11 cellular contexts compared by ENCODE assay signal in the genomic region with DNA sequence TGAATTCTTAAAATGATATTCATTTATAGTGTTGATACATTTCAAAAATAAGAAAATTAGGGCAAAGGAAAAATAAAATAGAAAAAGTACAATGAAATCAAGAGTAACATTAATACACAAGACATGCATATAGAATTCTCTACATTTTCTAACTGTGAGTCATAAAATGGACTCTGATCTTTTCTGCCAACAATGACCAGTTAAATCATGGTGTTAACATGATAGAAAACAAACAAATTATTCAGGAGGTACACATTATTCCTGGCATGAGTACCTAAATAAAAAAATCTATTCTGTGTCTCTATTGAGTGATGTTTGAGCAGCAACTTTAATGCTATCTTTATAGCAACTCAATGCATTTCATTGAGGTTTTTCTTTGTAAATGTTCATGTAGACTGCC. TPM values are rescaled to one million over a fixed set of nuclear protein-coding genes. Genes with fewer than 3 reads are reported as not detected.
DNase-seq lines count a peak whose midpoint lies in the region; ATAC-seq, FAIRE-seq and TF ChIP-seq lines count a peak whose summit lies in the region.
"Not testable (repeated sequence)": the region's sequence is repeated elsewhere in the genome, so short reads cannot be mapped to it uniquely, and the experiment has no call there.
"Had no signal": no experiment of that assay in that cellular context is flagged by ENCODE, and none has a peak within 500 bp of the region (broad histone marks: within the 10 kb centered on the region; RNA-seq: fewer than 3 reads in every experiment).

No MANE protein-coding gene starts in this region.

- not testable (repeated sequence) for H2AFZ ChIP-seq in SK-N-SH (ENCODE audit: low read depth); HepG2 (ENCODE audit: low read length)

- in situ Hi-C loops in HepG2 (cut with HindIII; ENCODE audit: extremely low pct_ligation_motif_present, low pct_unique_long_range_greater_than_20kb): not testable (repeated sequence)

- H3K27ac ChIP-seq in SK-N-SH (ENCODE audit: low read depth in 2 of 2, low read length in 1 of 2); HepG2 (ENCODE audit: extremely low read length, insufficient read depth, low read length): not testable (repeated sequence)

- peak; percentile 82 for ATAC-seq in HepG2

- TF ChIP-seq CTCF in SK-N-SH (IDR thresholded peaks at IDR 0.05); cardiac fibroblast (IDR thresholded peaks at IDR 0.05; ENCODE audit: low read depth, low read length); HepG2 (CRISPR knock-in tag; IDR thresholded peaks at IDR 0.05): not testable (repeated sequence)

- H4K20me1 ChIP-seq in SK-N-SH (ENCODE audit: insufficient read depth): peaks cover 15% of the 10 kb centered on the region; the same call in 1 of the 2 replicates
- not testable (repeated sequence) for H4K20me1 ChIP-seq in HepG2 (ENCODE audit: insufficient read depth, low read length)

- H3K27me3 ChIP-seq in SK-N-SH (ENCODE audit: insufficient read depth); HepG2 (ENCODE audit: control insufficient read depth in 1 of 2, insufficient read depth in 2 of 2, low read length in 2 of 2): not testable (repeated sequence)

- H3F3A ChIP-seq in SK-N-SH (replicated peaks; ENCODE audit: insufficient read depth): not testable (repeated sequence)

- TF ChIP-seq RAD21 in SK-N-SH (IDR thresholded peaks at IDR 0.05; ENCODE audit: low read length); HepG2 (CRISPR knock-in tag; IDR thresholded peaks at IDR 0.05): not testable (repeated sequence)

- not testable (repeated sequence) for H3K4me3 ChIP-seq in SK-N-SH (ENCODE audit: low read depth in 2 of 2, low read length in 1 of 2); cardiac fibroblast (replicated peaks in 1 of 2; ENCODE audit: low read depth in 2 of 2, low read length in 2 of 2); HepG2 (replicated peaks in 1 of 3; ENCODE audit: insufficient read depth in 1 of 3, low read depth in 2 of 3, low read length in 3 of 3)

- POLR2A ChIA-PET in SK-N-SH (lab: Yijun Ruan, JAX); HepG2 (lab: Yijun Ruan, JAX): not testable (repeated sequence)

- H3K9me3 ChIP-seq in SK-N-SH; HepG2 (ENCODE audit: low read length): not testable (repeated sequence)

- H3K36me3 ChIP-seq in SK-N-SH (replicated peaks in 1 of 2; ENCODE audit: control insufficient read depth in 1 of 2, insufficient read depth in 2 of 2, low read length in 1 of 2) (peaks cover 0 to 11% of the 10 kb centered on the region in 2 experiments), HepG2 (replicated peaks in 1 of 2; ENCODE audit: control insufficient read depth in 1 of 2, insufficient read depth in 2 of 2, low read length in 2 of 2) (peaks cover 2 to 12% of the 10 kb centered on the region in 2 experiments; a peak in 2 of 5 replicates)

- H3K4me2 ChIP-seq in SK-N-SH; HepG2 (ENCODE audit: low read depth, low read length): not testable (repeated sequence)

- CTCF ChIA-PET in SK-N-SH (lab: Yijun Ruan, JAX); HepG2 (lab: Yijun Ruan, JAX; ENCODE audit: low intra/inter-chr PET ratio, low total read pairs): not testable (repeated sequence)

- FAIRE-seq in HTR-8/SVneo (lab: Jason Lieb, UNC): not testable (repeated sequence)
- FAIRE-seq in HepG2 (lab: Jason Lieb, UNC): peak; percentile 70

- intact Hi-C loops in HepG2 (cut with micrococcal nuclease; ENCODE audit: unreplicated experiment): not testable (repeated sequence)

- not testable (repeated sequence) for BruUV-seq in HepG2 (replicated peaks; lab: Mats Ljungman, UMichigan)

- H3K9ac ChIP-seq in SK-N-SH; HepG2 (ENCODE audit: insufficient read depth, low read depth, low read length): not testable (repeated sequence)

- TF ChIP-seq EP300 in SK-N-SH (IDR thresholded peaks at IDR 0.05; ENCODE audit: borderline replicate concordance in 1 of 2, low read depth in 1 of 2, low read length in 1 of 2); HepG2 (IDR thresholded peaks at IDR 0.05; ENCODE audit: low read depth in 2 of 2, low read length in 2 of 2); HepG2 (CRISPR knock-in tag; IDR thresholded peaks at IDR 0.05; ENCODE audit: borderline replicate concordance): not testable (repeated sequence)

- TF ChIP-seq POLR2A in HepG2 (IDR thresholded peaks at IDR 0.05; ENCODE audit: insufficient read depth in 1 of 2, low read depth in 2 of 2, low read length in 2 of 2): not testable (repeated sequence)

- DNase-seq in DMS53 treated with DMSO at 0.1 percent for 48 hours (lab: John Stamatoyannopoulos, UW; ENCODE audit: unreplicated experiment) (peak; percentile 38), HTR-8/SVneo (ENCODE audit: insufficient read length, low spot score) (peak; percentile 0), NCI-H460 (ENCODE audit: extremely low read depth, low read depth) (peak; percentile 34), cardiac fibroblast (ENCODE audit: low read depth in 2 of 2) (peak; percentile 48 to 77), fibroblast of peridontal ligament (ENCODE audit: extremely low read depth) (peak; percentile 51), HepG2 (ENCODE audit: low spot score) (peak; percentile 83)
- DNase-seq in SK-N-SH: not testable (repeated sequence)

- H3K79me2 ChIP-seq in SK-N-SH (ENCODE audit: insufficient read depth) (peaks cover 72% of the 10 kb centered on the region), HepG2 (ENCODE audit: insufficient read depth, low read length) (peaks cover 31% of the 10 kb centered on the region)

- not testable (repeated sequence) for H3K9me2 ChIP-seq in SK-N-SH

- H3K4me1 ChIP-seq in SK-N-SH (ENCODE audit: control insufficient read depth in 1 of 2, insufficient read depth in 2 of 2, low read depth in 1 of 2, low read length in 1 of 2) (peaks cover 0 to 13% of the 10 kb centered on the region in 2 experiments; a peak in 2 of 4 replicates), HepG2 (ENCODE audit: insufficient read depth, low read length) (peaks cover 16% of the 10 kb centered on the region)

RNA-seq across cellular contexts. Expression of gene SPDYE16, which starts 25.6 kb away (rescaled TPM):
- not detected in 2 replicates for total RNA-seq in NCI-H460 (2014; rRNA removed; shearing (Covaris generic))
- 0.19 TPM in 1 of 2 replicates, not detected in the other for polyA plus RNA-seq in NCI-H460 (2014; cell fraction: nucleus; rRNA removed)
- 0.10 TPM in 1 of 2 replicates, not detected in the other for polyA plus RNA-seq in SK-N-SH (2012; rRNA removed)
- 0.03 and 0.05 TPM in 2 replicates for polyA plus RNA-seq in SK-N-SH (2012; cell fraction: cytosol; rRNA removed)
- polyA plus RNA-seq in SK-N-SH (2012; cell fraction: nucleus; rRNA removed): 0.20 and 0.39 TPM in 2 replicates
- 0.08 and 0.11 TPM in 2 replicates for total RNA-seq in HepG2 (2016; rRNA removed; fragmentation: Illumina TruSeq; extraction: Trizol)
- total RNA-seq in HepG2 (2016; cell fraction: cytosol; rRNA removed; fragmentation: Illumina TruSeq; extraction: Trizol; ENCODE audit: low read depth): not detected in 2 replicates
- not detected in 2 replicates for total RNA-seq in HepG2 (2016; cell fraction: insoluble cytoplasmic fraction; rRNA removed; fragmentation: Illumina TruSeq; extraction: Trizol)
- not detected in 2 replicates for total RNA-seq in HepG2 (2016; cell fraction: membrane; rRNA removed; fragmentation: Illumina TruSeq; extraction: Trizol)
- not detected in 2 replicates for total RNA-seq in HepG2 (2016; cell fraction: nucleus; rRNA removed; fragmentation: Illumina TruSeq; extraction: Trizol)
- 0.13 TPM in 1 of 2 replicates, not detected in the other for polyA plus RNA-seq in HepG2 (2011; rRNA removed)
- polyA plus RNA-seq in HepG2 (2011; cell fraction: cytosol; rRNA removed): not detected in 2 replicates
- polyA plus RNA-seq in HepG2 (2011; cell fraction: nucleus; rRNA removed): not detected in 2 replicates
- 0.15 TPM in 2 replicates for polyA plus RNA-seq in HepG2 (2012)
- not detected in 2 replicates for polyA plus RNA-seq in HepG2 (2016; cell fraction: cytosol; fragmentation: Illumina TruSeq; extraction: Trizol; ENCODE audit: low read depth)
- polyA plus RNA-seq in HepG2 (2016; cell fraction: insoluble cytoplasmic fraction; fragmentation: Illumina TruSeq; extraction: Trizol; ENCODE audit: low read depth): not detected in 2 replicates
- not detected in 2 replicates for polyA plus RNA-seq in HepG2 (2016; cell fraction: membrane; fragmentation: Illumina TruSeq; extraction: Trizol; ENCODE audit: low read depth)
- polyA plus RNA-seq in HepG2 (2016; cell fraction: nucleus; fragmentation: Illumina TruSeq; extraction: Trizol; ENCODE audit: insufficient read depth, low read depth): 0.25 TPM in 1 of 2 replicates, not detected in the other
- not detected in 2 replicates for polyA minus RNA-seq in HepG2 (2011; rRNA and poly(A)+ RNA removed; ENCODE audit: low replicate concordance)
- polyA minus RNA-seq in HepG2 (2011; cell fraction: cytosol; rRNA and poly(A)+ RNA removed): not detected in 2 replicates
- polyA minus RNA-seq in HepG2 (2011; cell fraction: nucleus; rRNA and poly(A)+ RNA removed): 0.13 TPM in 1 of 2 replicates, not detected in the other
- total RNA-seq: H7, skeletal muscle tissue had no signal

RNA-seq across cellular contexts. Expression of gene POMZP3, which starts 58.3 kb away (rescaled TPM):
- 10.0 and 12.6 TPM in 2 replicates for total RNA-seq in NCI-H460 (2014; rRNA removed; shearing (Covaris generic))
- 3.9 and 6.4 TPM in 2 replicates for polyA plus RNA-seq in NCI-H460 (2014; cell fraction: nucleus; rRNA removed)
- polyA plus RNA-seq in SK-N-SH (2012; rRNA removed): 10.3 and 11.7 TPM in 2 replicates
- polyA plus RNA-seq in SK-N-SH (2012; cell fraction: cytosol; rRNA removed): 9.6 and 9.7 TPM in 2 replicates
- polyA plus RNA-seq in SK-N-SH (2012; cell fraction: nucleus; rRNA removed): 7.1 and 9.0 TPM in 2 replicates
- 2.2 and 3.5 TPM in 2 replicates for total RNA-seq in HepG2 (2016; rRNA removed; fragmentation: Illumina TruSeq; extraction: Trizol)
- 4.3 and 5.0 TPM in 2 replicates for total RNA-seq in HepG2 (2016; cell fraction: cytosol; rRNA removed; fragmentation: Illumina TruSeq; extraction: Trizol; ENCODE audit: low read depth)
- total RNA-seq in HepG2 (2016; cell fraction: insoluble cytoplasmic fraction; rRNA removed; fragmentation: Illumina TruSeq; extraction: Trizol): 2.6 and 3.8 TPM in 2 replicates
- 4.0 and 6.2 TPM in 2 replicates for total RNA-seq in HepG2 (2016; cell fraction: membrane; rRNA removed; fragmentation: Illumina TruSeq; extraction: Trizol)
- total RNA-seq in HepG2 (2016; cell fraction: nucleus; rRNA removed; fragmentation: Illumina TruSeq; extraction: Trizol): 3.3 and 4.1 TPM in 2 replicates
- 1.5 and 1.9 TPM in 2 replicates for polyA plus RNA-seq in HepG2 (2011; rRNA removed)
- polyA plus RNA-seq in HepG2 (2011; cell fraction: cytosol; rRNA removed): 0.81 and 1.2 TPM in 2 replicates
- 2.5 and 3.4 TPM in 2 replicates for polyA plus RNA-seq in HepG2 (2011; cell fraction: nucleus; rRNA removed)
- polyA plus RNA-seq in HepG2 (2012): 2.3 and 2.4 TPM in 2 replicates
- polyA plus RNA-seq in HepG2 (2016; cell fraction: cytosol; fragmentation: Illumina TruSeq; extraction: Trizol; ENCODE audit: low read depth): 8.2 and 8.8 TPM in 2 replicates
- 4.9 and 5.2 TPM in 2 replicates for polyA plus RNA-seq in HepG2 (2016; cell fraction: insoluble cytoplasmic fraction; fragmentation: Illumina TruSeq; extraction: Trizol; ENCODE audit: low read depth)
- polyA plus RNA-seq in HepG2 (2016; cell fraction: membrane; fragmentation: Illumina TruSeq; extraction: Trizol; ENCODE audit: low read depth): 10.1 and 10.4 TPM in 2 replicates
- 6.4 and 6.9 TPM in 2 replicates for polyA plus RNA-seq in HepG2 (2016; cell fraction: nucleus; fragmentation: Illumina TruSeq; extraction: Trizol; ENCODE audit: insufficient read depth, low read depth)
- 5.7 and 15.4 TPM in 2 replicates for polyA minus RNA-seq in HepG2 (2011; rRNA and poly(A)+ RNA removed; ENCODE audit: low replicate concordance)
- 1.6 and 2.2 TPM in 2 replicates for polyA minus RNA-seq in HepG2 (2011; cell fraction: cytosol; rRNA and poly(A)+ RNA removed)
- 5.8 and 6.7 TPM in 2 replicates for polyA minus RNA-seq in HepG2 (2011; cell fraction: nucleus; rRNA and poly(A)+ RNA removed)

RNA-seq across cellular contexts. Expression of gene UPK3B, which starts 58.4 kb away (rescaled TPM):
- 0.15 TPM in 1 of 2 replicates, not detected in the other for total RNA-seq in NCI-H460 (2014; rRNA removed; shearing (Covaris generic))
- polyA plus RNA-seq in NCI-H460 (2014; cell fraction: nucleus; rRNA removed): 0.14 TPM in 1 of 2 replicates, not detected in the other
- 0.11 TPM in 1 of 2 replicates, not detected in the other for polyA plus RNA-seq in SK-N-SH (2012; rRNA removed)
- polyA plus RNA-seq in SK-N-SH (2012; cell fraction: cytosol; rRNA removed): 0.01 TPM in 1 of 2 replicates, not detected in the other
- 0.68 and 0.92 TPM in 2 replicates for polyA plus RNA-seq in SK-N-SH (2012; cell fraction: nucleus; rRNA removed)
- total RNA-seq in HepG2 (2016; rRNA removed; fragmentation: Illumina TruSeq; extraction: Trizol): not detected in 2 replicates
- 0.10 TPM in 1 of 2 replicates, not detected in the other for total RNA-seq in HepG2 (2016; cell fraction: cytosol; rRNA removed; fragmentation: Illumina TruSeq; extraction: Trizol; ENCODE audit: low read depth)
- 0.11 TPM in 1 of 2 replicates, not detected in the other for total RNA-seq in HepG2 (2016; cell fraction: insoluble cytoplasmic fraction; rRNA removed; fragmentation: Illumina TruSeq; extraction: Trizol)
- 0.10 TPM in 1 of 2 replicates, not detected in the other for total RNA-seq in HepG2 (2016; cell fraction: membrane; rRNA removed; fragmentation: Illumina TruSeq; extraction: Trizol)
- total RNA-seq in HepG2 (2016; cell fraction: nucleus; rRNA removed; fragmentation: Illumina TruSeq; extraction: Trizol): 2.0 TPM in 1 of 2 replicates, not detected in the other
- not detected in 2 replicates for polyA plus RNA-seq in HepG2 (2011; rRNA removed)
- polyA plus RNA-seq in HepG2 (2011; cell fraction: cytosol; rRNA removed): not detected in 2 replicates
- 0.13 and 0.14 TPM in 2 replicates for polyA plus RNA-seq in HepG2 (2011; cell fraction: nucleus; rRNA removed)
- polyA plus RNA-seq in HepG2 (2012): not detected in 2 replicates
- polyA plus RNA-seq in HepG2 (2016; cell fraction: cytosol; fragmentation: Illumina TruSeq; extraction: Trizol; ENCODE audit: low read depth): not detected in 2 replicates
- not detected in 2 replicates for polyA plus RNA-seq in HepG2 (2016; cell fraction: insoluble cytoplasmic fraction; fragmentation: Illumina TruSeq; extraction: Trizol; ENCODE audit: low read depth)
- polyA plus RNA-seq in HepG2 (2016; cell fraction: membrane; fragmentation: Illumina TruSeq; extraction: Trizol; ENCODE audit: low read depth): not detected in 2 replicates
- polyA plus RNA-seq in HepG2 (2016; cell fraction: nucleus; fragmentation: Illumina TruSeq; extraction: Trizol; ENCODE audit: insufficient read depth, low read depth): not detected in 2 replicates
- 0.82 and 1.7 TPM in 2 replicates for polyA minus RNA-seq in HepG2 (2011; rRNA and poly(A)+ RNA removed; ENCODE audit: low replicate concordance)
- not detected in 2 replicates for polyA minus RNA-seq in HepG2 (2011; cell fraction: cytosol; rRNA and poly(A)+ RNA removed)
- polyA minus RNA-seq in HepG2 (2011; cell fraction: nucleus; rRNA and poly(A)+ RNA removed): 0.62 and 1.8 TPM in 2 replicates
- total RNA-seq: skeletal muscle tissue had no signal
- polyA plus RNA-seq: IgD-negative memory B cell, immature natural killer cell had no signal
